ENCODE assay signal across 1 cellular context in the genomic region with DNA sequence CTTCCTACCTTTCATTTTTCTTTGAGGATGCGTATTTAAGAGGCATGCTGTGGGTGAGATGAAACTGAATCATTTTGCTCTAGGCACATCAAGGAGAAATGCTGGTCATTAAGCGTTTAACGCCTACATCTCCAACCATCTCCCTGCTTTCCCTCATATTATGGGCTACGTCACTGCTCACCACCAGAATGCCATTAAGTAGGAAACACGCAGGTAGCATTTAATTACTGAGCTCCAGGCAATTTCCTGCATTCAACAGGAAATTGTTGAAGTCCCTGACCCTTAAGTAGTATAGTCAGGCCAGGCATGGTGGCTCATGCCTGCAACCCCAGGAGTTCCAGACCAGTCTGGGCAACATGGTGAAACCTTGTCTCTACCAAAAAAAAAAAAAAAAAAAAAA.
TF ChIP-seq lines count a peak whose summit lies in the region.

No MANE protein-coding gene starts in this region.

TF ChIP-seq in IMR-90, 13 proteins besides CTCF, POLR2A, EP300 and RAD21:
- TF ChIP-seq MAZ (IDR thresholded peaks at IDR 0.05; ENCODE audit: borderline replicate concordance, low read depth, low read length): no peak
- no peak for TF ChIP-seq FOS (IDR thresholded peaks at IDR 0.05; ENCODE audit: low read depth, low read length)
- TF ChIP-seq, protein P1, sequence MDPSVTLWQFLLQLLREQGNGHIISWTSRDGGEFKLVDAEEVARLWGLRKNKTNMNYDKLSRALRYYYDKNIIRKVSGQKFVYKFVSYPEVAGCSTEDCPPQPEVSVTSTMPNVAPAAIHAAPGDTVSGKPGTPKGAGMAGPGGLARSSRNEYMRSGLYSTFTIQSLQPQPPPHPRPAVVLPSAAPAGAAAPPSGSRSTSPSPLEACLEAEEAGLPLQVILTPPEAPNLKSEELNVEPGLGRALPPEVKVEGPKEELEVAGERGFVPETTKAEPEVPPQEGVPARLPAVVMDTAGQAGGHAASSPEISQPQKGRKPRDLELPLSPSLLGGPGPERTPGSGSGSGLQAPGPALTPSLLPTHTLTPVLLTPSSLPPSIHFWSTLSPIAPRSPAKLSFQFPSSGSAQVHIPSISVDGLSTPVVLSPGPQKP (IDR thresholded peaks at IDR 0.05; ENCODE audit: borderline replicate concordance, low read depth, low read length): no peak
- TF ChIP-seq, protein P2, sequence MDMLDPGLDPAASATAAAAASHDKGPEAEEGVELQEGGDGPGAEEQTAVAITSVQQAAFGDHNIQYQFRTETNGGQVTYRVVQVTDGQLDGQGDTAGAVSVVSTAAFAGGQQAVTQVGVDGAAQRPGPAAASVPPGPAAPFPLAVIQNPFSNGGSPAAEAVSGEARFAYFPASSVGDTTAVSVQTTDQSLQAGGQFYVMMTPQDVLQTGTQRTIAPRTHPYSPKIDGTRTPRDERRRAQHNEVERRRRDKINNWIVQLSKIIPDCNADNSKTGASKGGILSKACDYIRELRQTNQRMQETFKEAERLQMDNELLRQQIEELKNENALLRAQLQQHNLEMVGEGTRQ (IDR thresholded peaks at IDR 0.05; ENCODE audit: low read depth, low read length): no peak
- no peak for TF ChIP-seq RCOR1 (IDR thresholded peaks at IDR 0.05; ENCODE audit: insufficient replicate concordance, low read length)
- no peak for TF ChIP-seq NFE2L2 (IDR thresholded peaks at IDR 0.05; ENCODE audit: low read depth, low read length)
- no peak for TF ChIP-seq MXI1 (IDR thresholded peaks at IDR 0.05; ENCODE audit: borderline replicate concordance, low read depth, low read length)
- TF ChIP-seq CHD1 (IDR thresholded peaks at IDR 0.05; ENCODE audit: low read depth, low read length): no peak
- TF ChIP-seq SMC3 (IDR thresholded peaks at IDR 0.05; ENCODE audit: low read depth, low read length): no peak
- no peak for TF ChIP-seq MAFK (IDR thresholded peaks at IDR 0.05; ENCODE audit: low read depth, low read length)
TF ChIP-seq in IMR-90: peak in this region for 0.
